In genomic region chr11:59573216-59573615, GRCh38 we compare ENCODE assay signal across 13 cellular contexts. TPM values are rescaled to one million over a fixed set of nuclear protein-coding genes. Genes with fewer than 3 reads are reported as not detected.
DNase-seq lines count a peak whose midpoint lies in the region; ATAC-seq and TF ChIP-seq lines count a peak whose summit lies in the region.
"Had no signal": no experiment of that assay in that cellular context is flagged by ENCODE, and none has a peak within 500 bp of the region (broad histone marks: within the 10 kb centered on the region; RNA-seq: fewer than 3 reads in every experiment).

No MANE protein-coding gene starts in this region.

- peak; percentile 48 for DNase-seq in HT1080 (ENCODE audit: low read depth)
- DNase-seq in kidney glomerular epithelial cell (lab: John Stamatoyannopoulos, UW): peak; percentile 78
- no peak for DNase-seq in glutamatergic neuron
- no peak for DNase-seq in esophagus muscularis mucosa (ENCODE audit: extremely low spot score)
- DNase-seq: AML-193, kidney, MM.1S, T1000 had no signal

- no peaks in the 10 kb centered on the region for H3K27me3 ChIP-seq in ACC112 (ENCODE audit: insufficient read depth, low read length)
- H3K27me3 ChIP-seq in esophagus muscularis mucosa: no peaks in the 10 kb centered on the region
- H3K27me3 ChIP-seq: neural progenitor cell had no signal

- no peak for TF ChIP-seq EP300 in esophagus muscularis mucosa (IDR thresholded peaks at IDR 0.05)

- no peak overlapping the region for H2AFZ ChIP-seq in ACC112 (ENCODE audit: low read length, unreplicated experiment)
- H2AFZ ChIP-seq: neural progenitor cell had no signal

- WGBS in esophagus muscularis mucosa: 83% methylated on average over 4 of the region's 4 CpGs

- H3K27me3 Mint-ChIP-seq in brain (peaks cover 3% of the 10 kb centered on the region), glutamatergic neuron (ENCODE audit: unreplicated experiment) (no peaks in the 10 kb centered on the region)

- TF ChIP-seq POLR2A in esophagus muscularis mucosa (IDR thresholded peaks at IDR 0.05; ENCODE audit: low read depth): no peak

- H3K4me1 Mint-ChIP-seq in brain: peaks cover 20% of the 10 kb centered on the region
- no peaks in the 10 kb centered on the region for H3K4me1 Mint-ChIP-seq in glutamatergic neuron (ENCODE audit: low read depth, unreplicated experiment)

- H3K36me3 Mint-ChIP-seq in brain: peaks cover 37% of the 10 kb centered on the region
- peaks cover 4% of the 10 kb centered on the region for H3K36me3 Mint-ChIP-seq in glutamatergic neuron (ENCODE audit: unreplicated experiment)

- no peak for ATAC-seq in HG02840 (IDR thresholded peaks at IDR 0.05; ENCODE audit: low FRiP score, unreplicated experiment)
- no peak for ATAC-seq in GM21576 (IDR thresholded peaks at IDR 0.05; ENCODE audit: unreplicated experiment)

- H3K36me3 ChIP-seq in ACC112 (ENCODE audit: insufficient read depth, low read length) (peaks cover 16% of the 10 kb centered on the region; the same call in 1 of the 2 replicates), esophagus muscularis mucosa (peaks cover 26 to 43% (median 34%) of the 10 kb centered on the region in 4 donors)
- H3K36me3 ChIP-seq: neural progenitor cell had no signal

- no peak overlapping the region for H3K4me3 Mint-ChIP-seq in brain
- no peak overlapping the region for H3K4me3 Mint-ChIP-seq in glutamatergic neuron (ENCODE audit: unreplicated experiment)
- H3K4me3 Mint-ChIP-seq: neural progenitor cell had no signal

- no peaks in the 10 kb centered on the region for H3K9me3 Mint-ChIP-seq in brain
- no peaks in the 10 kb centered on the region for H3K9me3 Mint-ChIP-seq in glutamatergic neuron (ENCODE audit: unreplicated experiment)
- H3K9me3 Mint-ChIP-seq: neural progenitor cell had no signal

- no peaks in the 10 kb centered on the region for H3K9me3 ChIP-seq in esophagus muscularis mucosa

- H3K4me3 ChIP-seq in ACC112 (ENCODE audit: low read depth, low read length) (no peak overlapping the region), esophagus muscularis mucosa (no peak overlapping the region)
- H3K4me3 ChIP-seq: neural progenitor cell had no signal

- peak overlapping the region in 3 of 5 experiments; percentile 13 to 75 (median 35) for H3K27ac Mint-ChIP-seq in brain
- H3K27ac Mint-ChIP-seq in glutamatergic neuron (ENCODE audit: unreplicated experiment): no peak overlapping the region
- H3K27ac Mint-ChIP-seq: neural progenitor cell had no signal

- H3K4me1 ChIP-seq in ACC112 (ENCODE audit: control insufficient read depth, insufficient read depth, low read length, unreplicated experiment) (peaks cover 21% of the 10 kb centered on the region), esophagus muscularis mucosa (peaks cover 0 to 9% (median 0%) of the 10 kb centered on the region in 4 donors)
- H3K4me1 ChIP-seq: neural progenitor cell had no signal

- TF ChIP-seq CTCF in brain (conservative IDR thresholded peaks at IDR 0.05) (no peak), glutamatergic neuron (IDR thresholded peaks at IDR 0.05; ENCODE audit: partially characterized antibody, unreplicated experiment) (no peak), esophagus muscularis mucosa (IDR thresholded peaks at IDR 0.05) (no peak)

- H3K79me2 ChIP-seq in ACC112 (ENCODE audit: control insufficient read depth, insufficient read depth, low read length, unreplicated experiment): no peaks in the 10 kb centered on the region

- intact Hi-C loops in esophagus muscularis mucosa (cut with DNase I): no loop called here

- H3K27ac ChIP-seq in ACC112 (ENCODE audit: low read depth, low read length) (peak overlapping the region; percentile 62), esophagus muscularis mucosa (replicated peaks in 1 of 4) (no peak overlapping the region)

RNA-seq across cellular contexts. Expression of gene OSBP, which starts 42.4 kb away (rescaled TPM):
- 13.4 and 18.0 TPM in 2 replicates for total RNA-seq in HT1080 (2014; rRNA removed; shearing (Covaris generic))
- polyA plus RNA-seq in HT1080 (2015; cell fraction: cytosol; rRNA removed): 17.7 and 23.4 TPM in 2 replicates
- 39.9 and 42.7 TPM in 2 replicates for polyA plus RNA-seq in HT1080 (2015; cell fraction: nucleus; rRNA removed)
- polyA plus RNA-seq in brain (ENCODE audit: insufficient read depth, low read depth, low replicate concordance): 41.9 TPM
- total RNA-seq in glutamatergic neuron (ENCODE audit: unreplicated experiment): 36.0 TPM
- total RNA-seq in esophagus muscularis mucosa: 10 to 100 TPM; 32.5 to 40.0 (median 33.3) TPM

Comparison
In these comparisons a context has a peak if more than half of its experiments do, and no peak if none do; other contexts are left out.
1. DNase-seq: peak in HT1080 (single experiment) and kidney glomerular epithelial cell (single experiment); none in glutamatergic neuron (single experiment) and esophagus muscularis mucosa (single experiment).